Comparison of ENCODE assay signal across 14 cellular contexts in the genomic region with DNA sequence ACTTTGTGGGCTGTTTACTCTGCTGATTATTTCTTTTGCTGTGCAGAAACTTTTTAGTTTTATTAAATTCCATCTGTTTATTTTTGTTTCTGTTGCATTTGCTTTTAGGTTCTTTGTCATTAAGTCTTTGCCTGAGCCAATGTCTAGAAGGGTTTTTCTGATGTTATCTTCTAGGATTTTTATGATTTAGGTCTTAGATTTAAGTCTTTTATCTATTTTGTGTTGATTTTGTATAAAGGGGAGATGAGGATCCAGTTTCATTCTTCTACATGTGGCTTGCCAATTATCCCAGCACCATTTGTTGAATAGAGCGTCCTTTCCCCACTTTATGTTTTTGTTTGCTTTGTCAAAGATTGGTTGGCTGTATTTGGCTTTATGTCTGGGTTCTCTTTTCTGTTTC. TPM values are rescaled to one million over a fixed set of nuclear protein-coding genes. Genes with fewer than 3 reads are reported as not detected.
"Had no signal": no experiment of that assay in that cellular context is flagged by ENCODE, and none has a peak within 500 bp of the region (broad histone marks: within the 10 kb centered on the region; RNA-seq: fewer than 3 reads in every experiment).

No MANE protein-coding gene starts in this region.

RNA-seq across cellular contexts. Expression of a gene that starts 47.1 kb away (rescaled TPM):
- total RNA-seq: activated naive CD4-positive, alpha-beta T cell treated with anti-CD3 and anti-CD28 coated beads for 36 hours; activated naive CD4-positive, alpha-beta T cell treated with anti-CD3 and anti-CD28 coated beads, Interleukin-2, amount 50 U/mL, for 72 hours; activated naive CD8-positive, alpha-beta T cell treated with anti-CD3 and anti-CD28 coated beads for 36 hours; activated naive CD8-positive, alpha-beta T cell treated with anti-CD3 and anti-CD28 coated beads, Interleukin-2, amount 10 ng/mL, durations not matched to agents 7 days and 5 days; activated T-cell treated with anti-CD3 and anti-CD28 coated beads, Interleukin-2, amount 50 U/mL, for 4 hours; activated T-cell treated with anti-CD3 and anti-CD28 coated beads, Interleukin-2, amount 50 U/mL, for 72 hours; activated T-helper 1 cell treated with anti-CD3 and anti-CD28 coated beads, Interleukin-12 subunit alpha, Interleukin-12 subunit beta, Interleukin-2, Interleukin-4 antibody, amounts not matched to agents 30 ng/mL and 10 ng/mL and 1 ng/mL, durations not matched to agents 14 hours and 24 hours and 36 hours; activated T-helper 17 cell treated with anti-CD3 and anti-CD28 coated beads, Interleukin-2, amount 50 U/mL, for 72 hours; activated T-helper 2 cell treated with anti-CD3 and anti-CD28 coated beads, Interferon-gamma antibody, Interleukin-2, Interleukin-4, amounts not matched to agents 10 μg/mL and 5 μg/mL and 100 μg/mL, durations not matched to agents 14 hours and 24 hours and 36 hours; adrenal gland; aorta; ascending aorta; bronchial epithelial cell; cardiac septum had no signal
